Comparison of ENCODE assay signal across 25 cellular contexts in the genomic region with DNA sequence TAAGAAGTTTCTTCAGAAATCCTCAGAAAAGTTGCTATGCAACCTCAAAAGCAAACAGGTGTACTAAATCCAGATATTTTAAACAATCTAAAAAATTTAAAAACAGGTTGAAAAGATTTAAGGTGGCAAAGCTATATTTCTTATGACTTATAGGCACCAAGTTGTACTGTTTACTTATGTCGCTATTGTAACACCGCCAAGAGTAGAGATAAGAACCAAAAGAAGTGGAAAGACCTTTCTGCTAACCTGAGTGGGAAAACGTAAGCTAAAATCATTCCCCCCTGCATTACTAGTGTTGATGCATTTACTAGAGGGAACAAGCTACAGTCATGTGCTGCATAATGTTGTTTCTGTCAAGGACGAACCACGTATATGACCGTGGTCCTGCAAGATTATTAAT.
DNase-seq lines count a peak whose midpoint lies in the region; ATAC-seq, FAIRE-seq and TF ChIP-seq lines count a peak whose summit lies in the region.
"Had no signal": no experiment of that assay in that cellular context is flagged by ENCODE, and none has a peak within 500 bp of the region (broad histone marks: within the 10 kb centered on the region; RNA-seq: fewer than 3 reads in every experiment).

No MANE protein-coding gene starts in this region.

- no peak overlapping the region for H3K27ac ChIP-seq in CD4-positive, alpha-beta T cell (ENCODE audit: low read depth, low read length)
- H3K27ac ChIP-seq in naive thymus-derived CD4-positive, alpha-beta T cell (ENCODE audit: low read depth, low read length) = no peak overlapping the region
- H3K27ac ChIP-seq in pancreas (no peak overlapping the region), vagina (no peak overlapping the region)
- H3K27ac ChIP-seq: 22Rv1; A549; BLaER1 treated with 17β-estradiol and CSF1 and Interleukin-3, amounts not matched to agents 10 nM and 100 nM; C4-2B had no signal

- no peaks in the 10 kb centered on the region for H3K9me3 Mint-ChIP-seq in CD4-positive, alpha-beta T cell
- H3K9me3 Mint-ChIP-seq in naive thymus-derived CD4-positive, alpha-beta T cell = no peaks in the 10 kb centered on the region
- no peaks in the 10 kb centered on the region for H3K9me3 Mint-ChIP-seq in stimulated activated naive B cell treated with anti-CD40 and anti-IgM and Interleukin-4, amounts not matched to agents 10 μg/mL and 1 μg/mL and 100 μg/mL, for 72 hours
- no peaks in the 10 kb centered on the region for H3K9me3 Mint-ChIP-seq in activated naive CD4-positive, alpha-beta T cell treated with anti-CD3 and anti-CD28 coated beads for 36 hours
- H3K9me3 Mint-ChIP-seq: CD4-positive, alpha-beta memory T cell; CD8-positive, alpha-beta memory T cell had no signal

- no peak for TF ChIP-seq CTCF in CD4-positive, alpha-beta T cell (IDR thresholded peaks at IDR 0.05)
- TF ChIP-seq CTCF in pancreas (IDR thresholded peaks at IDR 0.05) = no peak
- no peak for TF ChIP-seq CTCF in vagina (IDR thresholded peaks at IDR 0.05)

- CTCF ChIA-PET in CD4-positive, alpha-beta T cell (lab: Charles Lee) = interaction anchor here (1.6 kb wide), 1 partner anchor 18 kb away, joined by 4 read pairs; no protein-coding TSS in a partner anchor
- CTCF ChIA-PET in naive thymus-derived CD4-positive, alpha-beta T cell (lab: Charles Lee) = interaction anchor here (1.1 kb wide), 1 partner anchor 14 kb away, joined by 3 read pairs; no protein-coding TSS in a partner anchor
- CTCF ChIA-PET in activated naive CD4-positive, alpha-beta T cell treated with anti-CD3 and anti-CD28 coated beads for 36 hours (lab: Charles Lee) = no interaction called here

- H3K9me3 ChIP-seq in CD4-positive, alpha-beta T cell (ENCODE audit: control insufficient read depth, low read length) = no peaks in the 10 kb centered on the region
- no peaks in the 10 kb centered on the region for H3K9me3 ChIP-seq in naive thymus-derived CD4-positive, alpha-beta T cell (ENCODE audit: control insufficient read depth in 2 of 3, low read length in 3 of 3)
- no peaks in the 10 kb centered on the region for H3K9me3 ChIP-seq in pancreas
- H3K9me3 ChIP-seq in vagina = no peaks in the 10 kb centered on the region
- H3K9me3 ChIP-seq: A549; BLaER1 treated with 17β-estradiol and CSF1 and Interleukin-3, amounts not matched to agents 10 nM and 100 nM had no signal

- POLR2A ChIA-PET in CD4-positive, alpha-beta T cell (lab: Charles Lee) = interaction anchor here (1.0 to 7.4 kb wide), 2 partner anchors 12 to 83 kb away, joined by 3 to 86 read pairs; partner anchors contain the start of gene TRIP12
- POLR2A ChIA-PET in naive thymus-derived CD4-positive, alpha-beta T cell (lab: Charles Lee) = no interaction called here

- no peak for ATAC-seq in CD4-positive, alpha-beta T cell (ENCODE audit: poor library complexity)
- ATAC-seq in naive thymus-derived CD4-positive, alpha-beta T cell = no peak
- peak in 3 of 4 donors; percentile 25 to 69 (median 56) for ATAC-seq in pancreas
- no peak for ATAC-seq in stimulated activated naive B cell treated with anti-CD40 and anti-IgM and Interleukin-4, amounts not matched to agents 10 μg/mL and 1 μg/mL and 100 μg/mL, for 72 hours (replicated peaks)
- ATAC-seq: A549, GM12878 had no signal

- H3K4me3 ChIP-seq in naive thymus-derived CD4-positive, alpha-beta T cell (ENCODE audit: low read length) = no peak overlapping the region
- no peak overlapping the region for H3K4me3 ChIP-seq in pancreas
- H3K4me3 ChIP-seq in vagina = no peak overlapping the region
- H3K4me3 ChIP-seq: A549; BLaER1 treated with 17β-estradiol and CSF1 and Interleukin-3, amounts not matched to agents 10 nM and 100 nM; GM12878 had no signal

- no peaks in the 10 kb centered on the region for H3K27me3 ChIP-seq in CD4-positive, alpha-beta T cell (ENCODE audit: control insufficient read depth, insufficient read depth, low read length)
- no peaks in the 10 kb centered on the region for H3K27me3 ChIP-seq in naive thymus-derived CD4-positive, alpha-beta T cell (ENCODE audit: control insufficient read depth in 2 of 2, insufficient read depth in 2 of 2, low read length in 2 of 2)
- H3K27me3 ChIP-seq in pancreas (no peaks in the 10 kb centered on the region), vagina (no peaks in the 10 kb centered on the region)
- H3K27me3 ChIP-seq: BLaER1 treated with 17β-estradiol and CSF1 and Interleukin-3, amounts not matched to agents 10 nM and 100 nM had no signal

- intact Hi-C loops in CD4-positive, alpha-beta T cell (cut with DNase I, micrococcal nuclease) = no loop called here
- intact Hi-C loops in naive thymus-derived CD4-positive, alpha-beta T cell (cut with micrococcal nuclease) = loop anchor here in 1 of 2 donors (1.0 kb wide), 1 partner anchor 35 kb away; no protein-coding TSS in a partner anchor
- intact Hi-C loops in pancreas (cut with DNase I) (no loop called here), vagina (cut with DNase I) (no loop called here)
- intact Hi-C loops in activated naive CD4-positive, alpha-beta T cell treated with anti-CD3 and anti-CD28 coated beads for 36 hours (cut with micrococcal nuclease) = no loop called here

- FAIRE-seq in H54 (lab: Jason Lieb, UNC) = peak; percentile 6
- no peak for FAIRE-seq in pancreas (lab: Jason Lieb, UNC)
- FAIRE-seq: A549, GM12878 had no signal

- H3K4me1 Mint-ChIP-seq in CD4-positive, alpha-beta T cell (ENCODE audit: low read depth) = peaks cover 79% of the 10 kb centered on the region
- peaks cover 20 to 83% (median 76%) of the 10 kb centered on the region in 7 donors for H3K4me1 Mint-ChIP-seq in naive thymus-derived CD4-positive, alpha-beta T cell
- peaks cover 0 to 1% of the 10 kb centered on the region in 2 donors for H3K4me1 Mint-ChIP-seq in stimulated activated naive B cell treated with anti-CD40 and anti-IgM and Interleukin-4, amounts not matched to agents 10 μg/mL and 1 μg/mL and 100 μg/mL, for 72 hours
- peaks cover 57% of the 10 kb centered on the region for H3K4me1 Mint-ChIP-seq in activated naive CD4-positive, alpha-beta T cell treated with anti-CD3 and anti-CD28 coated beads for 36 hours (ENCODE audit: low read depth)

- peaks cover 18 to 22% of the 10 kb centered on the region in 2 donors for H3K4me1 ChIP-seq in naive thymus-derived CD4-positive, alpha-beta T cell (ENCODE audit: control insufficient read depth in 2 of 2, insufficient read depth in 2 of 2, low read length in 2 of 2)
- peaks cover 0 to 3% (median 0%) of the 10 kb centered on the region in 3 donors for H3K4me1 ChIP-seq in pancreas
- peaks cover 20% of the 10 kb centered on the region for H3K4me1 ChIP-seq in vagina
- H3K4me1 ChIP-seq: A549 had no signal

- no peak for DNase-seq in CD4-positive, alpha-beta T cell
- no peak for DNase-seq in H54 (ENCODE audit: insufficient read length, low spot score)
- no peak for DNase-seq in naive thymus-derived CD4-positive, alpha-beta T cell
- no peak for DNase-seq in pancreas
- DNase-seq in stimulated activated naive B cell treated with anti-CD40 and anti-IgM and Interleukin-4, amounts not matched to agents 10 μg/mL and 1 μg/mL and 100 μg/mL, for 72 hours = no peak
- no peak for DNase-seq in vagina (ENCODE audit: extremely low spot score in 2 of 2)
- DNase-seq in stimulated activated CD4-positive, alpha-beta T cell treated with anti-CD3 and anti-CD28 coated beads, Interleukin-4, amount 100 ng/mL, for 24 hours = no peak
- DNase-seq in activated naive CD4-positive, alpha-beta T cell treated with anti-CD3 and anti-CD28 coated beads for 36 hours = no peak
- DNase-seq: AML-193; CD4-positive, alpha-beta memory T cell; CD8-positive, alpha-beta memory T cell; COR-L47; DMS 273 treated with DMSO at 0.1 percent for 48 hours; DMS153; DMS53; DMS79; DND-41; EL; GDM1 had no signal

- peaks cover 67% of the 10 kb centered on the region for H3K36me3 Mint-ChIP-seq in CD4-positive, alpha-beta T cell (ENCODE audit: low read depth)
- H3K36me3 Mint-ChIP-seq in naive thymus-derived CD4-positive, alpha-beta T cell = peaks cover 5 to 30% (median 25%) of the 10 kb centered on the region in 5 donors
- H3K36me3 Mint-ChIP-seq in stimulated activated naive B cell treated with anti-CD40 and anti-IgM and Interleukin-4, amounts not matched to agents 10 μg/mL and 1 μg/mL and 100 μg/mL, for 72 hours = peaks cover 16 to 33% of the 10 kb centered on the region in 2 donors
- H3K36me3 Mint-ChIP-seq in activated naive CD4-positive, alpha-beta T cell treated with anti-CD3 and anti-CD28 coated beads for 36 hours (ENCODE audit: low read depth) = peaks cover 22% of the 10 kb centered on the region

- WGBS in pancreas, 2 donors = 45 to 46% methylated on average over 6 of the region's 6 CpGs

- no peak overlapping the region for H3K4me3 Mint-ChIP-seq in CD4-positive, alpha-beta T cell
- no peak overlapping the region for H3K4me3 Mint-ChIP-seq in naive thymus-derived CD4-positive, alpha-beta T cell
- H3K4me3 Mint-ChIP-seq in stimulated activated naive B cell treated with anti-CD40 and anti-IgM and Interleukin-4, amounts not matched to agents 10 μg/mL and 1 μg/mL and 100 μg/mL, for 72 hours = no peak overlapping the region
- H3K4me3 Mint-ChIP-seq in activated naive CD4-positive, alpha-beta T cell treated with anti-CD3 and anti-CD28 coated beads for 36 hours = no peak overlapping the region
- H3K4me3 Mint-ChIP-seq: B cell; CD8-positive, alpha-beta memory T cell had no signal

- TF ChIP-seq POLR2A in H54 (IDR thresholded peaks at IDR 0.05; ENCODE audit: low read depth, low read length) (no peak), vagina (IDR thresholded peaks at IDR 0.05) (no peak)

- H3K27ac Mint-ChIP-seq in CD4-positive, alpha-beta T cell = peak overlapping the region; percentile 85
- H3K27ac Mint-ChIP-seq in naive thymus-derived CD4-positive, alpha-beta T cell = peak overlapping the region in 5 of 9 donors; percentile 78 to 93 (median 91)
- no peak overlapping the region for H3K27ac Mint-ChIP-seq in stimulated activated naive B cell treated with anti-CD40 and anti-IgM and Interleukin-4, amounts not matched to agents 10 μg/mL and 1 μg/mL and 100 μg/mL, for 72 hours
- no peak overlapping the region for H3K27ac Mint-ChIP-seq in activated naive CD4-positive, alpha-beta T cell treated with anti-CD3 and anti-CD28 coated beads for 36 hours
- H3K27ac Mint-ChIP-seq: B cell had no signal

- no peaks in the 10 kb centered on the region for H3K27me3 Mint-ChIP-seq in CD4-positive, alpha-beta T cell
- H3K27me3 Mint-ChIP-seq in naive thymus-derived CD4-positive, alpha-beta T cell = no peaks in the 10 kb centered on the region
- no peaks in the 10 kb centered on the region for H3K27me3 Mint-ChIP-seq in stimulated activated naive B cell treated with anti-CD40 and anti-IgM and Interleukin-4, amounts not matched to agents 10 μg/mL and 1 μg/mL and 100 μg/mL, for 72 hours
- no peaks in the 10 kb centered on the region for H3K27me3 Mint-ChIP-seq in activated naive CD4-positive, alpha-beta T cell treated with anti-CD3 and anti-CD28 coated beads for 36 hours (ENCODE audit: low read depth)
- H3K27me3 Mint-ChIP-seq: B cell; CD4-positive, alpha-beta memory T cell had no signal

- peaks cover 0 to 16% (median 0%) of the 10 kb centered on the region in 3 experiments for H3K36me3 ChIP-seq in naive thymus-derived CD4-positive, alpha-beta T cell (ENCODE audit: control insufficient read depth in 2 of 3, insufficient read depth in 3 of 3, low read length in 3 of 3)
- H3K36me3 ChIP-seq in pancreas (peaks cover 0 to 8% (median 0%) of the 10 kb centered on the region in 3 donors), vagina (peaks cover 0 to 27% of the 10 kb centered on the region in 2 donors)

Comparison
In these comparisons a context has a peak if more than half of its experiments do, and no peak if none do; other contexts are left out.
1. ATAC-seq: peak in pancreas (3 of 4); none in CD4-positive, alpha-beta T cell (single experiment), naive thymus-derived CD4-positive, alpha-beta T cell (single experiment) and stimulated activated naive B cell treated with anti-CD40 and anti-IgM and Interleukin-4, amounts not matched to agents 10 μg/mL and 1 μg/mL and 100 μg/mL, for 72 hours (0 of 2).
2. H3K27ac Mint-ChIP-seq: peak in CD4-positive, alpha-beta T cell (single experiment) and naive thymus-derived CD4-positive, alpha-beta T cell (5 of 9); none in stimulated activated naive B cell treated with anti-CD40 and anti-IgM and Interleukin-4, amounts not matched to agents 10 μg/mL and 1 μg/mL and 100 μg/mL, for 72 hours (single experiment) and activated naive CD4-positive, alpha-beta T cell treated with anti-CD3 and anti-CD28 coated beads for 36 hours (single experiment).